ENCODE assay signal across 2 cellular contexts in the genomic region with DNA sequence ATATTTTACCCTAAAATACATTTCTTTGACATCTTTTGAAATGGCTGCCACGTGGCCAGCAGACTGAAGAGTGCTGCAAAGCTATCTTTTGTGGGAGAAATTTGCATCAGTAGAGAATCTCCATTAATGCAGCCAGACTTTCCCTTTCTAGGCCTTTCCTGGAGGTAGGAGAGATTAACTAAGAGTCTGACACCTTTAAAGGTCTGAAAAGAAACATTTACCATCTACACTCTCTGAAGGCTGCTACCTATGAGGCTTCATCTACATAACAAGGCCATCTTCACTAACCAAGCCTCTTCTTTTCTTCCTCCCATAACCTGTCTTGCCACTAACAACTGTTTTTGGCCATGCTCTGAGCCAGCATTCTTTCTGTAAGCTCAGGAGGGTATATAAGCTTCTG.
TF ChIP-seq lines count a peak whose summit lies in the region.

No MANE protein-coding gene starts in this region.

TF ChIP-seq in SK-N-SH, 30 proteins besides CTCF, POLR2A, EP300 and RAD21 (continued from another document):
- TF ChIP-seq, protein P1, sequence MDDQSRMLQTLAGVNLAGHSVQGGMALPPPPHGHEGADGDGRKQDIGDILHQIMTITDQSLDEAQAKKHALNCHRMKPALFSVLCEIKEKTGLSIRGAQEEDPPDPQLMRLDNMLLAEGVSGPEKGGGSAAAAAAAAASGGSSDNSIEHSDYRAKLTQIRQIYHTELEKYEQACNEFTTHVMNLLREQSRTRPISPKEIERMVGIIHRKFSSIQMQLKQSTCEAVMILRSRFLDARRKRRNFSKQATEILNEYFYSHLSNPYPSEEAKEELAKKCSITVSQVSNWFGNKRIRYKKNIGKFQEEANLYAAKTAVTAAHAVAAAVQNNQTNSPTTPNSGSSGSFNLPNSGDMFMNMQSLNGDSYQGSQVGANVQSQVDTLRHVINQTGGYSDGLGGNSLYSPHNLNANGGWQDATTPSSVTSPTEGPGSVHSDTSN (IDR thresholded peaks at IDR 0.05) = no peak

TF ChIP-seq in SK-N-SH treated with all-trans-retinoic acid at 6 μM for 48 hours, 23 proteins besides CTCF, POLR2A, EP300 and RAD21 (continued from another document):
- TF ChIP-seq, protein P2, sequence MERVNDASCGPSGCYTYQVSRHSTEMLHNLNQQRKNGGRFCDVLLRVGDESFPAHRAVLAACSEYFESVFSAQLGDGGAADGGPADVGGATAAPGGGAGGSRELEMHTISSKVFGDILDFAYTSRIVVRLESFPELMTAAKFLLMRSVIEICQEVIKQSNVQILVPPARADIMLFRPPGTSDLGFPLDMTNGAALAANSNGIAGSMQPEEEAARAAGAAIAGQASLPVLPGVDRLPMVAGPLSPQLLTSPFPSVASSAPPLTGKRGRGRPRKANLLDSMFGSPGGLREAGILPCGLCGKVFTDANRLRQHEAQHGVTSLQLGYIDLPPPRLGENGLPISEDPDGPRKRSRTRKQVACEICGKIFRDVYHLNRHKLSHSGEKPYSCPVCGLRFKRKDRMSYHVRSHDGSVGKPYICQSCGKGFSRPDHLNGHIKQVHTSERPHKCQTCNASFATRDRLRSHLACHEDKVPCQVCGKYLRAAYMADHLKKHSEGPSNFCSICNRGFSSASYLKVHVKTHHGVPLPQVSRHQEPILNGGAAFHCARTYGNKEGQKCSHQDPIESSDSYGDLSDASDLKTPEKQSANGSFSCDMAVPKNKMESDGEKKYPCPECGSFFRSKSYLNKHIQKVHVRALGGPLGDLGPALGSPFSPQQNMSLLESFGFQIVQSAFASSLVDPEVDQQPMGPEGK (CRISPR knock-in tag; IDR thresholded peaks at IDR 0.05; ENCODE audit: borderline replicate concordance) = no peak
- no peak for TF ChIP-seq ZFP30 (CRISPR knock-in tag; IDR thresholded peaks at IDR 0.05)
- TF ChIP-seq ESRRG (CRISPR knock-in tag; IDR thresholded peaks at IDR 0.05) = no peak
- no peak for TF ChIP-seq SNAI2 (CRISPR knock-in tag; IDR thresholded peaks at IDR 0.05)
- TF ChIP-seq ZNF70 (CRISPR knock-in tag; IDR thresholded peaks at IDR 0.05) = no peak
- TF ChIP-seq CSDC2 (CRISPR knock-in tag; IDR thresholded peaks at IDR 0.05) = no peak
- no peak for TF ChIP-seq ARNTL (CRISPR knock-in tag; IDR thresholded peaks at IDR 0.05; ENCODE audit: borderline replicate concordance, low read depth)
- no peak for TF ChIP-seq ZNF565 (CRISPR knock-in tag; conservative IDR thresholded peaks at IDR 0.05; ENCODE audit: low read depth)
- TF ChIP-seq TCF4 (CRISPR knock-in tag; IDR thresholded peaks at IDR 0.05; ENCODE audit: borderline replicate concordance) = no peak
- TF ChIP-seq, protein P3, sequence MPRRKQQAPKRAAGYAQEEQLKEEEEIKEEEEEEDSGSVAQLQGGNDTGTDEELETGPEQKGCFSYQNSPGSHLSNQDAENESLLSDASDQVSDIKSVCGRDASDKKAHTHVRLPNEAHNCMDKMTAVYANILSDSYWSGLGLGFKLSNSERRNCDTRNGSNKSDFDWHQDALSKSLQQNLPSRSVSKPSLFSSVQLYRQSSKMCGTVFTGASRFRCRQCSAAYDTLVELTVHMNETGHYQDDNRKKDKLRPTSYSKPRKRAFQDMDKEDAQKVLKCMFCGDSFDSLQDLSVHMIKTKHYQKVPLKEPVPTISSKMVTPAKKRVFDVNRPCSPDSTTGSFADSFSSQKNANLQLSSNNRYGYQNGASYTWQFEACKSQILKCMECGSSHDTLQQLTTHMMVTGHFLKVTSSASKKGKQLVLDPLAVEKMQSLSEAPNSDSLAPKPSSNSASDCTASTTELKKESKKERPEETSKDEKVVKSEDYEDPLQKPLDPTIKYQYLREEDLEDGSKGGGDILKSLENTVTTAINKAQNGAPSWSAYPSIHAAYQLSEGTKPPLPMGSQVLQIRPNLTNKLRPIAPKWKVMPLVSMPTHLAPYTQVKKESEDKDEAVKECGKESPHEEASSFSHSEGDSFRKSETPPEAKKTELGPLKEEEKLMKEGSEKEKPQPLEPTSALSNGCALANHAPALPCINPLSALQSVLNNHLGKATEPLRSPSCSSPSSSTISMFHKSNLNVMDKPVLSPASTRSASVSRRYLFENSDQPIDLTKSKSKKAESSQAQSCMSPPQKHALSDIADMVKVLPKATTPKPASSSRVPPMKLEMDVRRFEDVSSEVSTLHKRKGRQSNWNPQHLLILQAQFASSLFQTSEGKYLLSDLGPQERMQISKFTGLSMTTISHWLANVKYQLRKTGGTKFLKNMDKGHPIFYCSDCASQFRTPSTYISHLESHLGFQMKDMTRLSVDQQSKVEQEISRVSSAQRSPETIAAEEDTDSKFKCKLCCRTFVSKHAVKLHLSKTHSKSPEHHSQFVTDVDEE (CRISPR knock-in tag; IDR thresholded peaks at IDR 0.05) = no peak
- TF ChIP-seq OSR1 (CRISPR knock-in tag; IDR thresholded peaks at IDR 0.05) = no peak
- no peak for TF ChIP-seq ZFP3 (CRISPR knock-in tag; IDR thresholded peaks at IDR 0.05)
TF ChIP-seq in SK-N-SH treated with all-trans-retinoic acid at 6 μM for 48 hours: peak in this region for 0.
